In genomic region chr12:53299454-53300180, GRCh38 we compare ENCODE assay signal across 1 cellular context.
TF ChIP-seq lines count a peak whose summit lies in the region.

TSS of gene MYG1 (plus strand) at chr12:53299695. CDS start at chr12:53299738, 43 bp downstream.

TF ChIP-seq in GM12878, 131 proteins besides CTCF, POLR2A, EP300 and RAD21 (continued from another document):
- TF ChIP-seq E4F1 (IDR thresholded peaks at IDR 0.05; ENCODE audit: borderline replicate concordance, partially characterized antibody) = peak; percentile 40
- TF ChIP-seq SREBF1 (IDR thresholded peaks at IDR 0.05; ENCODE audit: low read length) = no peak
- TF ChIP-seq SPI1 (IDR thresholded peaks at IDR 0.05; ENCODE audit: borderline replicate concordance, insufficient read depth, low read depth, low read length) = peak; percentile 71
- TF ChIP-seq HDAC2 (IDR thresholded peaks at IDR 0.05) = no peak
- no peak for TF ChIP-seq KAT2A (conservative IDR thresholded peaks at IDR 0.05; ENCODE audit: control insufficient read depth, low read depth, low read length)
- TF ChIP-seq RUNX3 (IDR thresholded peaks at IDR 0.05; ENCODE audit: low read length) = peak; percentile 17; the same call in 1 of the 2 replicates
- no peak for TF ChIP-seq SMARCA5 (IDR thresholded peaks at IDR 0.05)
- TF ChIP-seq NFIC (IDR thresholded peaks at IDR 0.05; ENCODE audit: low read depth, low read length) = no peak
- TF ChIP-seq NR2C2 (IDR thresholded peaks at IDR 0.05; ENCODE audit: borderline replicate concordance, control insufficient read depth, insufficient read length, low read depth) = peak; percentile 81
- TF ChIP-seq YBX1 (IDR thresholded peaks at IDR 0.05) = no peak
- TF ChIP-seq E2F8 (IDR thresholded peaks at IDR 0.05; ENCODE audit: low read depth, partially characterized antibody) = peak; percentile 93
- TF ChIP-seq RB1 (IDR thresholded peaks at IDR 0.05; ENCODE audit: borderline replicate concordance) = peak; percentile 80; the same call in 1 of the 2 replicates
- TF ChIP-seq NRF1 (conservative IDR thresholded peaks at IDR 0.05; ENCODE audit: low read depth, low read length) = peak; percentile 33; the same call in 1 of the 2 replicates
- peak; percentile 84 for TF ChIP-seq MTA2 (IDR thresholded peaks at IDR 0.05; ENCODE audit: low read depth)
- TF ChIP-seq MTA3 (IDR thresholded peaks at IDR 0.05; ENCODE audit: borderline replicate concordance, low read length) = peak; percentile 53; the same call in 1 of the 2 replicates
- TF ChIP-seq ZBTB11 (CRISPR knock-in tag; IDR thresholded peaks at IDR 0.05) = peak; percentile 39; the same call in 1 of the 2 replicates
- peak; percentile 59; the same call in 1 of the 2 replicates for TF ChIP-seq HDGF (IDR thresholded peaks at IDR 0.05)
- peak; percentile 60; the same call in 1 of the 2 replicates for TF ChIP-seq ASH2L (IDR thresholded peaks at IDR 0.05; ENCODE audit: borderline replicate concordance, low read depth)
- TF ChIP-seq CBX5 (IDR thresholded peaks at IDR 0.05; ENCODE audit: low read depth) = no peak
- no peak for TF ChIP-seq EZH2 (IDR thresholded peaks at IDR 0.05; ENCODE audit: borderline replicate concordance, control insufficient read depth, low read depth, low read length)
- peak; percentile 79; the same call in 1 of the 2 replicates for TF ChIP-seq ZNF687 (IDR thresholded peaks at IDR 0.05)
- peak; percentile 78 for TF ChIP-seq KLF5 (IDR thresholded peaks at IDR 0.05; ENCODE audit: partially characterized antibody)
- TF ChIP-seq CHD2 (IDR thresholded peaks at IDR 0.05; ENCODE audit: borderline replicate concordance, low read depth, low read length) = peak; percentile 14; the same call in 1 of the 2 replicates
- TF ChIP-seq EGR1 (IDR thresholded peaks at IDR 0.05; ENCODE audit: borderline replicate concordance in 1 of 2, low read depth in 2 of 2, low read length in 2 of 2) = peak in 1 of 2 experiments; percentile 90; a peak in 1 of 3 replicates
- no peak for TF ChIP-seq MYB (IDR thresholded peaks at IDR 0.05; ENCODE audit: borderline replicate concordance, low read depth, low read length)
- TF ChIP-seq TCF12 (IDR thresholded peaks at IDR 0.05; ENCODE audit: low read depth, low read length) = peak; percentile 47; the same call in 1 of the 2 replicates
- no peak for TF ChIP-seq ZNF217 (IDR thresholded peaks at IDR 0.05)
- TF ChIP-seq NBN (IDR thresholded peaks at IDR 0.05) = peak; percentile 84
- peak; percentile 61 for TF ChIP-seq MAX (IDR thresholded peaks at IDR 0.05; ENCODE audit: low read depth, low read length)
- TF ChIP-seq SIN3A (IDR thresholded peaks at IDR 0.05; ENCODE audit: low read depth, low read length) = peak; percentile 85; the same call in 1 of the 2 replicates
- TF ChIP-seq ZNF592 (IDR thresholded peaks at IDR 0.05) = no peak
- TF ChIP-seq TAF1 (IDR thresholded peaks at IDR 0.05; ENCODE audit: borderline replicate concordance, low read depth, low read length) = no peak
